In the genomic region with DNA sequence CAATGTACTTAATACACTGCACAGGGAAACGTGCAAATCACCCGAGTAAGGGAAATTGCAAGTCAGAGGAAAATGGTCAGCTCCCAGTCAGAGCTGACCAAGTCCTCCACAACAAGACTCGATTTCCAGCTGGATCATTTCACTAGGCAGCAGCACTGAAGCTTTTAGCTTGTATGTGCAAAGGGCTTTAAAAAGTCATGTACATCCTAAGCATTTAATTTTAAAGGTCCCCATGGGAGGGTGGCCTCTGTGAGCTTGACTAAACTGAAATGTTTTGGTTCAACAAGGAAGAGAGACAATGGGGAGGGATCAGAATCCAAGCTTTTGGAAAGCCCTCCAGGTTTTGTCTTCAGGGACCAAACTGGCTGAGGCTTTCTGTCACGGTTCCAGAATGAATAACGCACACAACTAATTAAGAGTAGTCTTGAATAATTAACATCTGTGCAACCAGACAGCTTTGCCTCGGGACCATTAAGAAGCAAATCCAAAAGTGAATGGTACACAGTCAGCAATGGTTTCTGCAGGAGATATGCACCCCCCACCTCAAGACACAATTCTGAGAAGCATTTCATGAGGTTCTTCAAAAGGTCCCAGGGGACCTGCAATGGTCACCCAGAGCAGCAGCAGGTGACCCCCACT, we compare ENCODE assay signal across 22 cellular contexts.
"Had no signal": no experiment of that assay in that cellular context is flagged by ENCODE, and none has a peak within 500 bp of the region (broad histone marks: within the 10 kb centered on the region; RNA-seq: fewer than 3 reads in every experiment).

No MANE protein-coding gene starts in this region.

- H3K36me3 ChIP-seq: vagina had no signal

- DNase-seq: activated CD4-positive, alpha-beta T cell treated with anti-CD3 and anti-CD28 coated beads, Interleukin-2, amount 10 ng/mL, durations not matched to agents 24 days and 14 days; activated CD8-positive, alpha-beta memory T cell treated with anti-CD3 and anti-CD28 coated beads, Interleukin-2, amount 10 ng/mL, durations not matched to agents 7 days and 5 days; activated CD8-positive, alpha-beta T cell treated with anti-CD3 and anti-CD28 coated beads for 36 hours; activated effector memory CD4-positive, alpha-beta T cell treated with anti-CD3 and anti-CD28 coated beads, Interleukin-2, amount 50 U/mL, for 16 hours; activated naive CD4-positive, alpha-beta T cell treated with anti-CD3 and anti-CD28 coated beads, Interleukin-2, amount 10 ng/mL, durations not matched to agents 7 days and 5 days; activated T-cell treated with anti-CD3 and anti-CD28 coated beads for 4 hours; body of pancreas; central memory CD4-positive, alpha-beta T cell; effector memory CD4-positive, alpha-beta T cell; foreskin melanocyte; hypothalamus; nephron progenitor cell; nucleus accumbens; stimulated activated CD4-positive, alpha-beta T cell treated with anti-CD3 and anti-CD28 coated beads, Interleukin-2, amount 100 ng/mL, for 48 hours; stimulated activated CD8-positive, alpha-beta memory T cell treated with anti-CD3 and anti-CD28 coated beads, Interleukin-4, amount 100 ng/mL, for 48 hours; stimulated activated naive B cell treated with anti-CD40 and anti-IgM and Interleukin-4, amounts not matched to agents 10 μg/mL and 1 μg/mL and 100 μg/mL, for 72 hours; testis; trophoblast cell had no signal

- H3K9me3 ChIP-seq: body of pancreas, testis, vagina had no signal

- H3K27ac Mint-ChIP-seq: activated CD4-positive, alpha-beta T cell treated with anti-CD3 and anti-CD28 coated beads, Interleukin-2, amount 10 ng/mL, durations not matched to agents 24 days and 14 days; activated CD8-positive, alpha-beta memory T cell treated with anti-CD3 and anti-CD28 coated beads, Interleukin-2, amount 10 ng/mL, durations not matched to agents 7 days and 5 days; activated CD8-positive, alpha-beta T cell treated with anti-CD3 and anti-CD28 coated beads for 36 hours; activated naive CD4-positive, alpha-beta T cell treated with anti-CD3 and anti-CD28 coated beads, Interleukin-2, amount 10 ng/mL, durations not matched to agents 7 days and 5 days; memory B cell; nephron progenitor cell; stimulated activated naive B cell treated with anti-CD40 and anti-IgM and Interleukin-4, amounts not matched to agents 10 μg/mL and 1 μg/mL and 100 μg/mL, for 72 hours had no signal

- H3K4me3 Mint-ChIP-seq: activated CD4-positive, alpha-beta T cell treated with anti-CD3 and anti-CD28 coated beads, Interleukin-2, amount 10 ng/mL, durations not matched to agents 24 days and 14 days; activated CD8-positive, alpha-beta memory T cell treated with anti-CD3 and anti-CD28 coated beads, Interleukin-2, amount 10 ng/mL, durations not matched to agents 7 days and 5 days; activated CD8-positive, alpha-beta T cell treated with anti-CD3 and anti-CD28 coated beads for 36 hours; activated naive CD4-positive, alpha-beta T cell treated with anti-CD3 and anti-CD28 coated beads, Interleukin-2, amount 10 ng/mL, durations not matched to agents 7 days and 5 days; memory B cell; nephron progenitor cell; stimulated activated naive B cell treated with anti-CD40 and anti-IgM and Interleukin-4, amounts not matched to agents 10 μg/mL and 1 μg/mL and 100 μg/mL, for 72 hours had no signal

- H3K27ac ChIP-seq: body of pancreas, testis, vagina had no signal

- H3K4me1 Mint-ChIP-seq: activated CD4-positive, alpha-beta T cell treated with anti-CD3 and anti-CD28 coated beads, Interleukin-2, amount 10 ng/mL, durations not matched to agents 24 days and 14 days; activated CD8-positive, alpha-beta memory T cell treated with anti-CD3 and anti-CD28 coated beads, Interleukin-2, amount 10 ng/mL, durations not matched to agents 7 days and 5 days; activated naive CD4-positive, alpha-beta T cell treated with anti-CD3 and anti-CD28 coated beads, Interleukin-2, amount 10 ng/mL, durations not matched to agents 7 days and 5 days; memory B cell; stimulated activated naive B cell treated with anti-CD40 and anti-IgM and Interleukin-4, amounts not matched to agents 10 μg/mL and 1 μg/mL and 100 μg/mL, for 72 hours had no signal

- H3K4me3 ChIP-seq: body of pancreas, testis, vagina had no signal

- H3K4me1 ChIP-seq: body of pancreas, testis, vagina had no signal

- H3K27me3 Mint-ChIP-seq: activated CD4-positive, alpha-beta T cell treated with anti-CD3 and anti-CD28 coated beads, Interleukin-2, amount 10 ng/mL, durations not matched to agents 24 days and 14 days; activated CD8-positive, alpha-beta memory T cell treated with anti-CD3 and anti-CD28 coated beads, Interleukin-2, amount 10 ng/mL, durations not matched to agents 7 days and 5 days; activated CD8-positive, alpha-beta T cell treated with anti-CD3 and anti-CD28 coated beads for 36 hours; activated naive CD4-positive, alpha-beta T cell treated with anti-CD3 and anti-CD28 coated beads, Interleukin-2, amount 10 ng/mL, durations not matched to agents 7 days and 5 days; memory B cell had no signal

- ATAC-seq: activated CD4-positive, CD25-positive, alpha-beta regulatory T cell treated with anti-CD3 and anti-CD28 coated beads, Interleukin-2, amount 50 U/mL, for 24 hours; activated CD8-positive, alpha-beta memory T cell treated with anti-CD3 and anti-CD28 coated beads, Interleukin-2, amount 10 ng/mL, durations not matched to agents 7 days and 5 days; activated CD8-positive, alpha-beta T cell treated with anti-CD3 and anti-CD28 coated beads for 36 hours; body of pancreas; esophagus mucosa; stimulated activated naive B cell treated with anti-CD40 and anti-IgM and Interleukin-4, amounts not matched to agents 10 μg/mL and 1 μg/mL and 100 μg/mL, for 72 hours had no signal

- H3K27me3 ChIP-seq: body of pancreas, testis, vagina had no signal

- H3K9me3 Mint-ChIP-seq: activated CD4-positive, alpha-beta T cell treated with anti-CD3 and anti-CD28 coated beads, Interleukin-2, amount 10 ng/mL, durations not matched to agents 24 days and 14 days; activated naive CD4-positive, alpha-beta T cell treated with anti-CD3 and anti-CD28 coated beads, Interleukin-2, amount 10 ng/mL, durations not matched to agents 7 days and 5 days had no signal

- H3K36me3 Mint-ChIP-seq: activated CD8-positive, alpha-beta memory T cell treated with anti-CD3 and anti-CD28 coated beads, Interleukin-2, amount 10 ng/mL, durations not matched to agents 7 days and 5 days; activated naive CD4-positive, alpha-beta T cell treated with anti-CD3 and anti-CD28 coated beads, Interleukin-2, amount 10 ng/mL, durations not matched to agents 7 days and 5 days; memory B cell; stimulated activated naive B cell treated with anti-CD40 and anti-IgM and Interleukin-4, amounts not matched to agents 10 μg/mL and 1 μg/mL and 100 μg/mL, for 72 hours had no signal
